19 cellular contexts compared by ENCODE assay signal in the genomic region with DNA sequence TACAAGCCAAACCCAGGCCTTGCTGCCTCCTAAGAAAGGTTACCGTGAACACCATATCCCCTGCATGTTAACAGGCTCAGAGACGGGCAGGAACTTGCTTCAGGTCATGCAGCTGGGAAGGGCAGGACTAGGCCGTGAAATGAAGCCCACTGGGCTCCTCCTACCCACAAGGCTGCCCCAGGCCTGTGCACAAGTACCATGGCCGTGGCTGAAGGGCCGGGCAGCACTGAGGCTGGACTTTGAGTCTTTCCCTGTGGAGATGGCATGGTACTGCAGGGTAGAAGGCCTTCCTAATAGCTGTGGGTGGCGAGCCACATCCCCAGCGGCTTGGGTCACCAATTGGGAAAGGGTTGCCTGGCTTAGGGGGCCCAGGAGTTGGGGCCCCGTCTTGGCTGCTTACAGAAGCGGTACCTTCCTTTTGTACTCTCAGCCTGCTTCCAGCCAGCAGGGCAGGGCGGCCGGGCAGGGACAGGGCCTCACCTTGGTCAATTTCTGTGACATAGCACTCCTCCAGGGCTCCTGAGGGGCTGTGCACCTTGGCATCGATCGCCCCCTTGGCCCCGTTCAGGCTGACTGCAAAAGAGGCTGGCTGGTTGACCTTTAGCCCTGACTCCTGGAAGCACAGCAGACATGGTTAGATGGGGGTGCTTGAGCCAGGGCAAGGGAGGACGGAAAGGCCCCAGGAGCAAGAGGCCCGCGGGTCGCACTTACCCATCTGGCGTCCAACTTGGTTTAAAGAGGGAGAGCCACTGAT. TPM values are rescaled to one million over a fixed set of nuclear protein-coding genes. Genes with fewer than 3 reads are reported as not detected.
DNase-seq lines count a peak whose midpoint lies in the region; ATAC-seq, FAIRE-seq and TF ChIP-seq lines count a peak whose summit lies in the region.
"Had no signal": no experiment of that assay in that cellular context is flagged by ENCODE, and none has a peak within 500 bp of the region (broad histone marks: within the 10 kb centered on the region; RNA-seq: fewer than 3 reads in every experiment).

No MANE protein-coding gene starts in this region.

- no peak for TF ChIP-seq POLR2A in H54 (IDR thresholded peaks at IDR 0.05; ENCODE audit: low read depth, low read length)

- H4K8ac ChIP-seq in mesendoderm (ENCODE audit: low read depth, low read length): no peak overlapping the region

- DNase-seq in left ventricle myocardium superior (peak; percentile 12), right atrium auricular region (ENCODE audit: low spot score) (no peak), mesendoderm (peak; percentile 0), H54 (ENCODE audit: insufficient read length, low spot score) (no peak), dorsolateral prefrontal cortex (no peak), DMS153 (lab: John Stamatoyannopoulos, UW) (no peak)
- no peak for DNase-seq in activated CD8-positive, alpha-beta T cell treated with anti-CD3 and anti-CD28 coated beads, Interleukin-2, amount 10 ng/mL, durations not matched to agents 7 days and 5 days
- DNase-seq: activated CD8-positive, alpha-beta memory T cell treated with anti-CD3 and anti-CD28 coated beads, Interleukin-2, amount 50 U/mL, for 48 hours; amniotic stem cell; cortex of kidney; mammary epithelial cell; NCI-H1417 treated with DMSO at 0.1 percent for 48 hours; NCI-H226; substantia nigra had no signal

- intact Hi-C loops in left ventricle myocardium superior (cut with micrococcal nuclease) (no loop called here), dorsolateral prefrontal cortex (cut with DNase I) (no loop called here)

- H2AK5ac ChIP-seq in mesendoderm (ENCODE audit: low read length): no peak overlapping the region

- H3K18ac ChIP-seq in mesendoderm (ENCODE audit: low read length): no peak overlapping the region

- H3K4me3 ChIP-seq in right atrium auricular region (no peak overlapping the region), mesendoderm (ENCODE audit: low read length) (no peak overlapping the region), dorsolateral prefrontal cortex (no peak overlapping the region)
- H3K4me3 ChIP-seq: skin epidermis had no signal

- no peak overlapping the region for H3K4me3 Mint-ChIP-seq in activated CD8-positive, alpha-beta T cell treated with anti-CD3 and anti-CD28 coated beads, Interleukin-2, amount 10 ng/mL, durations not matched to agents 7 days and 5 days

- H3K9me3 Mint-ChIP-seq in activated CD8-positive, alpha-beta T cell treated with anti-CD3 and anti-CD28 coated beads, Interleukin-2, amount 10 ng/mL, durations not matched to agents 7 days and 5 days (ENCODE audit: insufficient read depth): no peaks in the 10 kb centered on the region

- no peak overlapping the region for H2BK120ac ChIP-seq in mesendoderm (ENCODE audit: low read depth, low read length)

- POLR2A ChIA-PET in activated CD8-positive, alpha-beta T cell treated with anti-CD3 and anti-CD28 coated beads, Interleukin-2, amount 10 ng/mL, durations not matched to agents 7 days and 5 days (lab: Charles Lee): interaction anchor here (1.0 kb wide), 1 partner anchor 20 kb away, joined by 4 read pairs; no protein-coding TSS in a partner anchor

- H3K79me1 ChIP-seq in mesendoderm (ENCODE audit: low read length): no peaks in the 10 kb centered on the region

- H3K9ac ChIP-seq in mesendoderm (ENCODE audit: low read length): no peak overlapping the region

- no peak for TF ChIP-seq CTCF in right atrium auricular region (IDR thresholded peaks at IDR 0.05)
- TF ChIP-seq CTCF in dorsolateral prefrontal cortex (IDR thresholded peaks at IDR 0.05 in 54 of 56, conservative IDR thresholded peaks at IDR 0.05 in 2 of 56; ENCODE audit: low read depth in 1 of 56, partially characterized antibody in 56 of 56): no peak

- ATAC-seq in left ventricle myocardium superior: no peak
- ATAC-seq in activated CD8-positive, alpha-beta T cell treated with anti-CD3 and anti-CD28 coated beads, Interleukin-2, amount 10 ng/mL, durations not matched to agents 7 days and 5 days: no peak
- no peak for ATAC-seq in HG02678 (IDR thresholded peaks at IDR 0.05; ENCODE audit: unreplicated experiment)

- FAIRE-seq in H54 (lab: Jason Lieb, UNC): no peak

- H3K4me2 ChIP-seq in mesendoderm (ENCODE audit: low read length): no peak overlapping the region

- no CpG with 5 or more reads among the region's 19 CpGs for WGBS in mesendoderm (ENCODE audit: extremely low coverage, insufficient coverage, low lambda C conversion rate)

- H3K36me3 ChIP-seq in right atrium auricular region (peaks cover 70% of the 10 kb centered on the region), mesendoderm (ENCODE audit: control insufficient read depth, insufficient read depth, low read length) (peaks cover 18% of the 10 kb centered on the region)

- H3K27me3 ChIP-seq in right atrium auricular region (no peaks in the 10 kb centered on the region), mesendoderm (ENCODE audit: insufficient read depth, low read length, poor library complexity) (no peaks in the 10 kb centered on the region), dorsolateral prefrontal cortex (peaks cover 0 to 54% (median 0%) of the 10 kb centered on the region in 45 donors)

- H3K4ac ChIP-seq in mesendoderm (ENCODE audit: low read depth, low read length): no peak overlapping the region

- peaks cover 35% of the 10 kb centered on the region for H3K36me3 Mint-ChIP-seq in activated CD8-positive, alpha-beta T cell treated with anti-CD3 and anti-CD28 coated beads, Interleukin-2, amount 10 ng/mL, durations not matched to agents 7 days and 5 days (ENCODE audit: low read depth)

- H3K27me3 Mint-ChIP-seq in activated CD8-positive, alpha-beta T cell treated with anti-CD3 and anti-CD28 coated beads, Interleukin-2, amount 10 ng/mL, durations not matched to agents 7 days and 5 days (ENCODE audit: low read depth): no peaks in the 10 kb centered on the region

- no peaks in the 10 kb centered on the region for H3K9me3 ChIP-seq in right atrium auricular region

- H3K27ac Mint-ChIP-seq in activated CD8-positive, alpha-beta T cell treated with anti-CD3 and anti-CD28 coated beads, Interleukin-2, amount 10 ng/mL, durations not matched to agents 7 days and 5 days: peak overlapping the region; percentile 76

- peaks cover 68% of the 10 kb centered on the region for H3K4me1 Mint-ChIP-seq in activated CD8-positive, alpha-beta T cell treated with anti-CD3 and anti-CD28 coated beads, Interleukin-2, amount 10 ng/mL, durations not matched to agents 7 days and 5 days (ENCODE audit: low read depth)

- no peak overlapping the region for H2BK5ac ChIP-seq in mesendoderm (ENCODE audit: low read length)

- H4K5ac ChIP-seq in mesendoderm (ENCODE audit: low read length): no peak overlapping the region

- H2BK15ac ChIP-seq in mesendoderm (replicated peaks; ENCODE audit: low read depth): no peak overlapping the region

- no peak overlapping the region for H3K56ac ChIP-seq in mesendoderm (ENCODE audit: low read length)

- H3K79me2 ChIP-seq in mesendoderm (ENCODE audit: control insufficient read depth, insufficient read depth, low read length): no peaks in the 10 kb centered on the region

- CTCF ChIA-PET in activated CD8-positive, alpha-beta T cell treated with anti-CD3 and anti-CD28 coated beads, Interleukin-2, amount 10 ng/mL, durations not matched to agents 7 days and 5 days (lab: Charles Lee): no interaction called here

- no peaks in the 10 kb centered on the region for H3K4me1 ChIP-seq in right atrium auricular region
- H3K4me1 ChIP-seq in mesendoderm (ENCODE audit: control insufficient read depth, low read depth, low read length): no peaks in the 10 kb centered on the region

- H3K27ac ChIP-seq in right atrium auricular region (peak overlapping the region in 1 of 2 donors; percentile 11), mesendoderm (ENCODE audit: low read depth, low read length) (no peak overlapping the region), dorsolateral prefrontal cortex (no peak overlapping the region)

- H3K23ac ChIP-seq in mesendoderm (ENCODE audit: low read length): no peak overlapping the region

RNA-seq across cellular contexts. Expression of gene FLNA, which starts 23.8 kb away (rescaled TPM):
- total RNA-seq in left ventricle myocardium superior (228 TPM), right atrium auricular region (100 to 1,000 TPM; 263 to 419 TPM), dorsolateral prefrontal cortex (100 to 1,000 TPM in 68 of 120 experiments, 10 to 100 TPM in 52; 48.9 to 557 (median 107) TPM)
- total RNA-seq in activated CD8-positive, alpha-beta T cell treated with anti-CD3 and anti-CD28 coated beads, Interleukin-2, amount 10 ng/mL, durations not matched to agents 7 days and 5 days: 1,000 to 10,000 TPM; 1,371 to 1,454 TPM
- 552 TPM for polyA plus RNA-seq in mesendoderm (2013, experiment 1 of 2)
- 515 TPM for polyA plus RNA-seq in mesendoderm (2013, experiment 2 of 2)

RNA-seq across cellular contexts. Expression of gene EMD, which starts 28.5 kb away (rescaled TPM):
- 51.3 TPM for total RNA-seq in left ventricle myocardium superior
- 10 to 100 TPM; 41.5 to 47.0 TPM for total RNA-seq in right atrium auricular region
- 10 to 100 TPM; 65.9 to 66.0 TPM for total RNA-seq in activated CD8-positive, alpha-beta T cell treated with anti-CD3 and anti-CD28 coated beads, Interleukin-2, amount 10 ng/mL, durations not matched to agents 7 days and 5 days
- 45.5 TPM for polyA plus RNA-seq in mesendoderm (2013, experiment 1 of 2)
- 46.7 TPM for polyA plus RNA-seq in mesendoderm (2013, experiment 2 of 2)
- total RNA-seq in dorsolateral prefrontal cortex: 10 to 100 TPM; 21.9 to 72.7 (median 41.5) TPM

RNA-seq across cellular contexts. Expression of gene RPL10, which starts 47.6 kb away (rescaled TPM):
- total RNA-seq in left ventricle myocardium superior (1,898 TPM), right atrium auricular region (1,000 to 10,000 TPM; 1,667 to 4,587 TPM), dorsolateral prefrontal cortex (1,000 to 10,000 TPM in 1 of 120 experiments, 100 to 1,000 TPM in 119; 412 to 1,036 (median 652) TPM)
- total RNA-seq in activated CD8-positive, alpha-beta T cell treated with anti-CD3 and anti-CD28 coated beads, Interleukin-2, amount 10 ng/mL, durations not matched to agents 7 days and 5 days: 1,000 to 10,000 TPM; 2,758 to 2,862 TPM
- 3,546 TPM for polyA plus RNA-seq in mesendoderm (2013, experiment 1 of 2)
- 3,495 TPM for polyA plus RNA-seq in mesendoderm (2013, experiment 2 of 2)

RNA-seq across cellular contexts. Expression of gene TKTL1, which starts 55.0 kb away (rescaled TPM):
- 18.0 TPM for total RNA-seq in left ventricle myocardium superior
- total RNA-seq in right atrium auricular region: 1 to 10 TPM; 1.1 to 4.0 TPM
- 1 to 10 TPM; 1.3 to 1.5 TPM for total RNA-seq in activated CD8-positive, alpha-beta T cell treated with anti-CD3 and anti-CD28 coated beads, Interleukin-2, amount 10 ng/mL, durations not matched to agents 7 days and 5 days
- not detected for polyA plus RNA-seq in mesendoderm (2013, experiment 1 of 2)
- 0.01 TPM for polyA plus RNA-seq in mesendoderm (2013, experiment 2 of 2)
- 1 to 10 TPM in 19 of 120 experiments, under 1 TPM in 34, not detected in 67; 0.17 to 5.9 (median 0.76) TPM for total RNA-seq in dorsolateral prefrontal cortex
- total RNA-seq: mammary epithelial cell, osteoblast had no signal
- polyA plus RNA-seq: mammary epithelial cell had no signal

RNA-seq across cellular contexts. Expression of gene TEX28, which starts 55.7 kb away (rescaled TPM):
- not detected for total RNA-seq in left ventricle myocardium superior
- total RNA-seq in right atrium auricular region: not detected
- total RNA-seq in activated CD8-positive, alpha-beta T cell treated with anti-CD3 and anti-CD28 coated beads, Interleukin-2, amount 10 ng/mL, durations not matched to agents 7 days and 5 days: not detected
- not detected for polyA plus RNA-seq in mesendoderm (2013, experiment 1 of 2)
- polyA plus RNA-seq in mesendoderm (2013, experiment 2 of 2): not detected
- total RNA-seq in dorsolateral prefrontal cortex: not detected
- total RNA-seq: H4, mammary epithelial cell, osteoblast, SK-MEL-5 had no signal
- polyA plus RNA-seq: mammary epithelial cell had no signal

Comparison
In these comparisons a context has a peak if more than half of its experiments do, and no peak if none do; other contexts are left out.
1. DNase-seq: peak in left ventricle myocardium superior (single experiment) and mesendoderm (single experiment); none in right atrium auricular region (single experiment), activated CD8-positive, alpha-beta T cell treated with anti-CD3 and anti-CD28 coated beads, Interleukin-2, amount 10 ng/mL, durations not matched to agents 7 days and 5 days (single experiment), H54 (single experiment), dorsolateral prefrontal cortex (0 of 10) and DMS153 (single experiment).